In the genomic region with DNA sequence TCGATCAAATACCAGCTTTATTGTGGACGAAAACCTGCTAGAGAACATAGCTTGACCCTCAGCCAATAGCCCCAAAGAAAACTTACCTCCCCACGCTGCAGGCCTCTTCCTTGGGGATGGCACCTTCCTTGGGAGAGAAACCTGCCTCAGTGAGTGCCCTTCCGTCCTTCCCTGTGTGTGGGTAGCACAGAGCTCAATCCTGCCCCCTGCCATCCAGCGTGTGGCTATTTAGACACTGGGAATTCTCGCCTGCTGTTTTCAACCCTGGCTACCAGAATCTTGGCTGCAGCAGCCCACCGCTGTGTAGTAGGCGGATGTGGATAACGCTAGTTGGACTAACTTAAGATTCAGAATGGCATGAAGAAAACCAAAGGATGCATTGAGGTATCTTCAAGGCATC, we compare ENCODE assay signal across 18 cellular contexts.
DNase-seq lines count a peak whose midpoint lies in the region; TF ChIP-seq lines count a peak whose summit lies in the region.
"Had no signal": no experiment of that assay in that cellular context is flagged by ENCODE, and none has a peak within 500 bp of the region (broad histone marks: within the 10 kb centered on the region; RNA-seq: fewer than 3 reads in every experiment).

No MANE protein-coding gene starts in this region.

- H2BK12ac ChIP-seq in H9 (ENCODE audit: insufficient read length, low read depth, low read length): no peak overlapping the region
- H2BK12ac ChIP-seq in neuronal stem cell (ENCODE audit: low read length): no peak overlapping the region

- H3K79me1 ChIP-seq in H9 (ENCODE audit: insufficient read depth, low read depth, low read length, poor library complexity, severe bottlenecking) (no peaks in the 10 kb centered on the region), neuronal stem cell (ENCODE audit: low read depth, low read length) (peaks cover 2% of the 10 kb centered on the region)

- H3K23ac ChIP-seq in H9 (ENCODE audit: insufficient read length, low read depth, low read length): no peak overlapping the region
- H3K23ac ChIP-seq in neuronal stem cell (ENCODE audit: low read depth, low read length, poor library complexity): no peak overlapping the region

- H3K4me1 Mint-ChIP-seq in H9 (no peaks in the 10 kb centered on the region), endodermal cell (no peaks in the 10 kb centered on the region)
- H3K4me1 Mint-ChIP-seq: B cell; CD4-positive, CD25-positive, alpha-beta regulatory T cell had no signal

- no CpG with 5 or more reads among the region's 9 CpGs for WGBS in H9 (ENCODE audit: extremely low coverage, insufficient read length, low lambda C conversion rate)
- 84 to 90% methylated on average over 6 to 9 of the region's 9 CpGs for WGBS in endodermal cell (ENCODE audit: insufficient coverage in 1 of 2, insufficient read length in 1 of 2), 2 experiments
- WGBS in neuronal stem cell (ENCODE audit: extremely low coverage in 2 of 2, insufficient read length in 2 of 2, insufficient replicate concordance in 1 of 2), 2 donors: no CpG with 5 or more reads among the region's 9 CpGs

- H2BK120ac ChIP-seq in H9 (ENCODE audit: low read depth, low read length, poor library complexity, severe bottlenecking): no peak overlapping the region
- H2BK120ac ChIP-seq in neuronal stem cell (ENCODE audit: low read depth, low read length): no peak overlapping the region

- H3K36me3 ChIP-seq in endodermal cell (ENCODE audit: control insufficient read depth, insufficient read depth, low read length) (no peaks in the 10 kb centered on the region), neuronal stem cell (replicated peaks in 1 of 2; ENCODE audit: control insufficient read depth in 2 of 2, insufficient read depth in 2 of 2, low read length in 2 of 2) (no peaks in the 10 kb centered on the region), ascending aorta (no peaks in the 10 kb centered on the region)
- H3K36me3 ChIP-seq: BLaER1 had no signal

- H2BK20ac ChIP-seq in H9 (ENCODE audit: low read depth, low read length, poor library complexity, severe bottlenecking): no peak overlapping the region

- H3K9me3 ChIP-seq in H9 (ENCODE audit: control insufficient read depth, low read depth, low read length): no peaks in the 10 kb centered on the region
- no peaks in the 10 kb centered on the region for H3K9me3 ChIP-seq in endodermal cell (ENCODE audit: control insufficient read depth, low read length)
- H3K9me3 ChIP-seq in neuronal stem cell (replicated peaks in 1 of 2; ENCODE audit: control insufficient read depth in 2 of 2, insufficient read depth in 1 of 2, low read depth in 1 of 2, low read length in 2 of 2): no peaks in the 10 kb centered on the region
- no peaks in the 10 kb centered on the region for H3K9me3 ChIP-seq in ascending aorta
- H3K9me3 ChIP-seq: BLaER1, Caco-2 had no signal

- H3K4me3 ChIP-seq in endodermal cell (ENCODE audit: low read length) (no peak overlapping the region), neuronal stem cell (ENCODE audit: low read length in 2 of 2) (no peak overlapping the region), ascending aorta (no peak overlapping the region)
- H3K4me3 ChIP-seq: BLaER1, GM12878, GM23248 had no signal

- H3K4me2 ChIP-seq in H9 (ENCODE audit: insufficient read depth, insufficient read length, low read length) (no peak overlapping the region), neuronal stem cell (ENCODE audit: insufficient read depth, low read length, poor library complexity, severe bottlenecking) (no peak overlapping the region)
- H3K4me2 ChIP-seq: BLaER1 had no signal

- no peaks in the 10 kb centered on the region for H3K23me2 ChIP-seq in H9 (ENCODE audit: insufficient read length, low read depth, low read length, poor library complexity, severe bottlenecking)

- H3K36me3 Mint-ChIP-seq in H9 (ENCODE audit: insufficient read depth in 1 of 3, low read depth in 3 of 3) (no peaks in the 10 kb centered on the region), endodermal cell (ENCODE audit: low read depth) (no peaks in the 10 kb centered on the region)
- H3K36me3 Mint-ChIP-seq: CD4-positive, CD25-positive, alpha-beta regulatory T cell; CD8-positive, alpha-beta T cell had no signal

- H3K56ac ChIP-seq in H9 (ENCODE audit: insufficient read length, low read depth, low read length): no peak overlapping the region

- no peak overlapping the region for H3T11ph ChIP-seq in H9 (ENCODE audit: low read length)

- no peak overlapping the region for H3K14ac ChIP-seq in H9 (ENCODE audit: insufficient read depth, low read length)
- H3K14ac ChIP-seq in neuronal stem cell (ENCODE audit: low read length): no peak overlapping the region

- H3K79me2 ChIP-seq in H9 (ENCODE audit: insufficient read depth, low read length): no peaks in the 10 kb centered on the region

- H4K8ac ChIP-seq in H9 (replicated peaks; ENCODE audit: insufficient read length, low read depth, low read length) (no peak overlapping the region), neuronal stem cell (ENCODE audit: low read depth, low read length) (no peak overlapping the region)

- H4K20me1 ChIP-seq in H9 (ENCODE audit: control insufficient read depth, insufficient read depth, insufficient read length): no peaks in the 10 kb centered on the region
- H4K20me1 ChIP-seq: BLaER1 had no signal

- no peak overlapping the region for H2AK5ac ChIP-seq in H9 (ENCODE audit: insufficient read length, low read length)
- H2AK5ac ChIP-seq in neuronal stem cell (ENCODE audit: low read depth, low read length): peak overlapping the region; percentile 20

- H2AFZ ChIP-seq in H9 (ENCODE audit: low read length): no peak overlapping the region
- H2AFZ ChIP-seq in neuronal stem cell (ENCODE audit: low read length): no peak overlapping the region
- H2AFZ ChIP-seq: GM23248 had no signal

- TF ChIP-seq CTCF in H9 (conservative IDR thresholded peaks at IDR 0.05): peak; percentile 34; the same call in 2 of the 3 replicates
- peak; percentile 38 for TF ChIP-seq CTCF in endodermal cell (conservative IDR thresholded peaks at IDR 0.05)
- no peak for TF ChIP-seq CTCF in ascending aorta (IDR thresholded peaks at IDR 0.05)

- H3K18ac ChIP-seq in H9 (ENCODE audit: insufficient read length, low read depth, low read length): no peak overlapping the region
- no peak overlapping the region for H3K18ac ChIP-seq in neuronal stem cell (ENCODE audit: low read length)

- DNase-seq in H9 (no peak), endodermal cell (no peak), iPS-NIHi7 (ENCODE audit: extremely low spot score) (peak; percentile 34), neuronal stem cell (ENCODE audit: low spot score) (no peak), T-helper 9 cell (no peak), ascending aorta (ENCODE audit: low spot score in 2 of 2) (no peak), cardiac septum (ENCODE audit: low spot score) (no peak)
- no peak for DNase-seq in activated CD4-positive, CD25-positive, alpha-beta regulatory T cell (lab: John Stamatoyannopoulos, UW)
- DNase-seq: Caco-2; CD4-positive, CD25-positive, alpha-beta regulatory T cell; CD8-positive, alpha-beta T cell; DMS153; DND-41; GM23248 had no signal

- H3K4me1 ChIP-seq in H9 (ENCODE audit: insufficient read depth, low read length) (no peaks in the 10 kb centered on the region), endodermal cell (ENCODE audit: control insufficient read depth, insufficient read depth, low read length) (no peaks in the 10 kb centered on the region), neuronal stem cell (ENCODE audit: control insufficient read depth in 2 of 2, insufficient read depth in 1 of 2, low read depth in 1 of 2, low read length in 2 of 2) (peaks cover 0 to 2% of the 10 kb centered on the region in 2 donors), ascending aorta (no peaks in the 10 kb centered on the region)
- H3K4me1 ChIP-seq: BLaER1, Caco-2 had no signal

- H3K27ac ChIP-seq in H9 (ENCODE audit: insufficient read length, low read depth, low read length) (no peak overlapping the region), endodermal cell (ENCODE audit: low read depth, low read length) (no peak overlapping the region), neuronal stem cell (replicated peaks; ENCODE audit: low read length) (no peak overlapping the region), ascending aorta (no peak overlapping the region)
- H3K27ac ChIP-seq: BLaER1, C4-2B, GM23248 had no signal

- no peak overlapping the region for H4K5ac ChIP-seq in H9 (ENCODE audit: insufficient read length, low read depth, low read length)

- H2BK5ac ChIP-seq in H9 (ENCODE audit: insufficient read length, low read length): no peak overlapping the region
- H2BK5ac ChIP-seq in neuronal stem cell (ENCODE audit: low read length): peak overlapping the region; percentile 54

- H3K9ac ChIP-seq in H9 (ENCODE audit: extremely low read depth, insufficient read length, low read length) (no peak overlapping the region), endodermal cell (ENCODE audit: extremely low read depth, low read length, poor library complexity, severe bottlenecking) (no peak overlapping the region), neuronal stem cell (ENCODE audit: low read depth, low read length, poor library complexity) (no peak overlapping the region)
- H3K9ac ChIP-seq: BLaER1, GM23248 had no signal

- no peaks in the 10 kb centered on the region for H3K27me3 ChIP-seq in H9 (ENCODE audit: insufficient read depth, low read length)
- no peaks in the 10 kb centered on the region for H3K27me3 ChIP-seq in endodermal cell (ENCODE audit: control insufficient read depth, insufficient read depth, low read length, poor library complexity, severe bottlenecking)
- peaks cover 0 to 8% (median 0%) of the 10 kb centered on the region in 3 experiments for H3K27me3 ChIP-seq in neuronal stem cell (ENCODE audit: control insufficient read depth in 3 of 3, insufficient read depth in 3 of 3, low read depth in 1 of 3, low read length in 3 of 3)
- H3K27me3 ChIP-seq in ascending aorta: no peaks in the 10 kb centered on the region
- H3K27me3 ChIP-seq: BLaER1 had no signal

- intact Hi-C loops in ascending aorta (cut with DNase I): no loop called here
- intact Hi-C loops in cardiac septum (cut with DNase I): no loop called here

- no peaks in the 10 kb centered on the region for H3K9me3 Mint-ChIP-seq in H9
- H3K9me3 Mint-ChIP-seq in endodermal cell: no peaks in the 10 kb centered on the region
- H3K9me3 Mint-ChIP-seq: CD8-positive, alpha-beta T cell had no signal

- no peak overlapping the region for H4K91ac ChIP-seq in H9 (ENCODE audit: insufficient read length, low read depth, low read length)
- no peak overlapping the region for H4K91ac ChIP-seq in neuronal stem cell (ENCODE audit: low read depth, low read length, poor library complexity)

- H3K4me3 Mint-ChIP-seq in H9 (no peak overlapping the region), endodermal cell (no peak overlapping the region)
- H3K4me3 Mint-ChIP-seq: B cell; CD4-positive, CD25-positive, alpha-beta regulatory T cell; CD8-positive, alpha-beta T cell had no signal

- H3K27me3 Mint-ChIP-seq in H9 (ENCODE audit: low read depth): peaks cover 6% of the 10 kb centered on the region
- H3K27me3 Mint-ChIP-seq in endodermal cell (ENCODE audit: insufficient read depth): no peaks in the 10 kb centered on the region
- H3K27me3 Mint-ChIP-seq: B cell; CD4-positive, CD25-positive, alpha-beta regulatory T cell had no signal

- H3K4ac ChIP-seq in H9 (ENCODE audit: low read depth, low read length) (no peak overlapping the region), neuronal stem cell (ENCODE audit: low read length) (no peak overlapping the region)

- H2BK15ac ChIP-seq in H9 (ENCODE audit: low read depth, low read length) (no peak overlapping the region), neuronal stem cell (ENCODE audit: low read length) (no peak overlapping the region)

- H3K27ac Mint-ChIP-seq in H9 (no peak overlapping the region), endodermal cell (no peak overlapping the region)
- H3K27ac Mint-ChIP-seq: B cell; CD4-positive, CD25-positive, alpha-beta regulatory T cell; CD8-positive, alpha-beta T cell had no signal

Comparison
In these comparisons a context has a peak if more than half of its experiments do, and no peak if none do; other contexts are left out.
1. CTCF ChIP-seq: peak in H9 (single experiment) and endodermal cell (single experiment); none in ascending aorta (0 of 3).